In genomic region chr4:76074995-76075600, GRCh38 we compare ENCODE assay signal across 22 cellular contexts. TPM values are rescaled to one million over a fixed set of nuclear protein-coding genes. Genes with fewer than 3 reads are reported as not detected.
DNase-seq lines count a peak whose midpoint lies in the region; TF ChIP-seq lines count a peak whose summit lies in the region.
"Had no signal": no experiment of that assay in that cellular context is flagged by ENCODE, and none has a peak within 500 bp of the region (broad histone marks: within the 10 kb centered on the region; RNA-seq: fewer than 3 reads in every experiment).

No MANE protein-coding gene starts in this region.

- no peak overlapping the region for H3K4me3 Mint-ChIP-seq in activated CD4-positive, alpha-beta T cell treated with anti-CD3 and anti-CD28 coated beads, Interleukin-2, amount 10 ng/mL, durations not matched to agents 24 days and 14 days
- H3K4me3 Mint-ChIP-seq: CD14-positive monocyte, H9 had no signal

- H3K36me3 Mint-ChIP-seq in activated CD4-positive, alpha-beta T cell treated with anti-CD3 and anti-CD28 coated beads, Interleukin-2, amount 10 ng/mL, durations not matched to agents 24 days and 14 days (ENCODE audit: low read depth): no peaks in the 10 kb centered on the region
- H3K36me3 Mint-ChIP-seq: CD14-positive monocyte had no signal

- no peaks in the 10 kb centered on the region for H3K4me1 Mint-ChIP-seq in activated CD4-positive, alpha-beta T cell treated with anti-CD3 and anti-CD28 coated beads, Interleukin-2, amount 10 ng/mL, durations not matched to agents 24 days and 14 days

- H3K9me3 ChIP-seq in cardiac muscle cell (ENCODE audit: low read depth) (no peaks in the 10 kb centered on the region), mesodermal cell (ENCODE audit: control insufficient read depth, low read length) (no peaks in the 10 kb centered on the region), skeletal muscle tissue (ENCODE audit: control insufficient read depth in 3 of 3, low read length in 3 of 3) (no peaks in the 10 kb centered on the region)

- DNase-seq in cardiac muscle cell (ENCODE audit: low read depth in 1 of 2, low spot score in 1 of 2): no peak
- DNase-seq in cardiac septum (ENCODE audit: low spot score): no peak
- no peak for DNase-seq in activated CD4-positive, alpha-beta T cell treated with anti-CD3 and anti-CD28 coated beads, Interleukin-2, amount 10 ng/mL, durations not matched to agents 24 days and 14 days
- DNase-seq in activated CD4-positive, CD25-positive, alpha-beta regulatory T cell treated with anti-CD3 and anti-CD28 coated beads, Interleukin-2, amount 50 U/mL, for 72 hours: no peak
- DNase-seq in stimulated activated CD4-positive, alpha-beta T cell treated with anti-CD3 and anti-CD28 coated beads, Interleukin-12 subunit alpha, Interleukin-12 subunit beta, amount 100 ng/mL, for 4 hours: no peak
- DNase-seq: 8988T, COR-L47, DMS 273 treated with DMSO at 0.1 percent for 48 hours, DND-41, H9, KG1, MV-4-11, NCI-H187 treated with DMSO at 0.1 percent for 48 hours, NCI-H226, NCI-H524 treated with DMSO at 0.1 percent for 48 hours, PC-3 had no signal

- peaks cover 16% of the 10 kb centered on the region for H3K27me3 Mint-ChIP-seq in activated CD4-positive, alpha-beta T cell treated with anti-CD3 and anti-CD28 coated beads, Interleukin-2, amount 10 ng/mL, durations not matched to agents 24 days and 14 days

- intact Hi-C loops in cardiac septum (cut with DNase I): no loop called here
- intact Hi-C loops in activated CD4-positive, alpha-beta T cell treated with anti-CD3 and anti-CD28 coated beads, Interleukin-2, amount 10 ng/mL, durations not matched to agents 24 days and 14 days (cut with micrococcal nuclease): no loop called here

- WGBS in mesodermal cell (ENCODE audit: insufficient coverage in 2 of 2), 2 experiments: 93 to 100% methylated on average over 1 of the region's 4 CpGs

- H3K27me3 ChIP-seq in cardiac muscle cell (no peaks in the 10 kb centered on the region), skeletal muscle tissue (ENCODE audit: control insufficient read depth in 3 of 3, insufficient read depth in 3 of 3, low read length in 3 of 3) (no peaks in the 10 kb centered on the region)

- no peaks in the 10 kb centered on the region for H3K9me3 Mint-ChIP-seq in activated CD4-positive, alpha-beta T cell treated with anti-CD3 and anti-CD28 coated beads, Interleukin-2, amount 10 ng/mL, durations not matched to agents 24 days and 14 days
- H3K9me3 Mint-ChIP-seq: H9 had no signal

- no peak for TF ChIP-seq CTCF in cardiac muscle cell (IDR thresholded peaks at IDR 0.05; ENCODE audit: low read depth, low read length)

- no peak overlapping the region for H3K27ac Mint-ChIP-seq in activated CD4-positive, alpha-beta T cell treated with anti-CD3 and anti-CD28 coated beads, Interleukin-2, amount 10 ng/mL, durations not matched to agents 24 days and 14 days
- H3K27ac Mint-ChIP-seq: CD14-positive monocyte had no signal

- H3K9ac ChIP-seq in skeletal muscle tissue (ENCODE audit: low read depth in 1 of 3, low read length in 3 of 3): peak overlapping the region; percentile 72 to 89 (median 76)

- H3K4me1 ChIP-seq in cardiac muscle cell (ENCODE audit: low read depth) (peaks cover 26% of the 10 kb centered on the region), mesodermal cell (ENCODE audit: control insufficient read depth, insufficient read depth, low read length, poor library complexity, severe bottlenecking) (no peaks in the 10 kb centered on the region), skeletal muscle tissue (ENCODE audit: control insufficient read depth in 3 of 3, insufficient read depth in 3 of 3, low read length in 3 of 3) (peaks cover 3 to 19% (median 17%) of the 10 kb centered on the region in 3 donors)

- peak overlapping the region; percentile 73 for H3K27ac ChIP-seq in cardiac muscle cell
- peak overlapping the region; percentile 73 for H3K27ac ChIP-seq in angular gyrus (ENCODE audit: low read depth, low read length)
- H3K27ac ChIP-seq in mesodermal cell (ENCODE audit: low read depth, low read length, severe bottlenecking): peak overlapping the region; percentile 37
- peak overlapping the region; percentile 83 for H3K27ac ChIP-seq in skeletal muscle tissue (ENCODE audit: low read depth, low read length)
- H3K27ac ChIP-seq: RWPE1 had no signal

- H3K4me3 ChIP-seq in cardiac muscle cell: no peak overlapping the region
- no peak overlapping the region for H3K4me3 ChIP-seq in mesodermal cell (ENCODE audit: extremely low read depth, insufficient read depth, low read length, poor library complexity, severe bottlenecking)
- H3K4me3 ChIP-seq in skeletal muscle tissue (ENCODE audit: low read length in 3 of 3): peak overlapping the region; percentile 59 to 85 (median 72)

- H3K36me3 ChIP-seq in cardiac muscle cell: no peaks in the 10 kb centered on the region
- no peaks in the 10 kb centered on the region for H3K36me3 ChIP-seq in mesodermal cell (ENCODE audit: control insufficient read depth, insufficient read depth, low read length)
- H3K36me3 ChIP-seq in skeletal muscle tissue (ENCODE audit: control insufficient read depth in 3 of 3, insufficient read depth in 3 of 3, low read length in 3 of 3): no peaks in the 10 kb centered on the region

RNA-seq across cellular contexts. Expression of gene ART3, which starts 0.6 kb away (rescaled TPM):
- total RNA-seq in cardiac muscle cell (2.0 and 3.2 TPM in 2 replicates), cardiac septum (57.0 TPM), skeletal muscle tissue (19.3 TPM)
- 2.4 and 7.6 TPM in 2 replicates for polyA plus RNA-seq in cardiac muscle cell
- polyA plus RNA-seq in mesodermal cell (2013, experiment 1 of 2): 0.92 TPM
- 1.6 TPM for polyA plus RNA-seq in mesodermal cell (2013, experiment 2 of 2)
- total RNA-seq in activated CD4-positive, alpha-beta T cell treated with anti-CD3 and anti-CD28 coated beads, Interleukin-2, amount 10 ng/mL, durations not matched to agents 24 days and 14 days: not detected in 2 replicates
- total RNA-seq: HT-29, PC-3 had no signal
- polyA plus RNA-seq: CD14-positive monocyte had no signal

RNA-seq across cellular contexts. Expression of gene CXCL11, which starts 39.2 kb away (rescaled TPM):
- not detected in 2 replicates for total RNA-seq in cardiac muscle cell
- not detected in 2 replicates for polyA plus RNA-seq in cardiac muscle cell
- total RNA-seq in cardiac septum: 0.32 TPM
- not detected for polyA plus RNA-seq in mesodermal cell (2013, experiment 1 of 2)
- polyA plus RNA-seq in mesodermal cell (2013, experiment 2 of 2): not detected
- 0.52 TPM for total RNA-seq in skeletal muscle tissue
- total RNA-seq in activated CD4-positive, alpha-beta T cell treated with anti-CD3 and anti-CD28 coated beads, Interleukin-2, amount 10 ng/mL, durations not matched to agents 24 days and 14 days: 0.54 TPM in 1 of 2 replicates, not detected in the other
- total RNA-seq: H9, PC-3 had no signal

RNA-seq across cellular contexts. Expression of gene CXCL10, which starts 51.8 kb away (rescaled TPM):
- total RNA-seq in cardiac muscle cell (not detected in 2 replicates), cardiac septum (2.3 TPM), skeletal muscle tissue (4.7 TPM)
- not detected in 2 replicates for polyA plus RNA-seq in cardiac muscle cell
- polyA plus RNA-seq in mesodermal cell (2013, experiment 1 of 2): 1.3 TPM
- polyA plus RNA-seq in mesodermal cell (2013, experiment 2 of 2): 0.61 TPM
- total RNA-seq in activated CD4-positive, alpha-beta T cell treated with anti-CD3 and anti-CD28 coated beads, Interleukin-2, amount 10 ng/mL, durations not matched to agents 24 days and 14 days: 3.4 and 4.3 TPM in 2 replicates
- total RNA-seq: H9, PC-3 had no signal

Comparison
In these comparisons a context has a peak if more than half of its experiments do, and no peak if none do; other contexts are left out.
1. H3K4me3 ChIP-seq: peak in skeletal muscle tissue (3 of 3); none in cardiac muscle cell (single experiment) and mesodermal cell (single experiment).
2. Peak in every context shown above with its lines, with median percentiles within 50 percentile points of each other: H3K27ac ChIP-seq.